ENCODE assay signal across 20 cellular contexts in the genomic region with DNA sequence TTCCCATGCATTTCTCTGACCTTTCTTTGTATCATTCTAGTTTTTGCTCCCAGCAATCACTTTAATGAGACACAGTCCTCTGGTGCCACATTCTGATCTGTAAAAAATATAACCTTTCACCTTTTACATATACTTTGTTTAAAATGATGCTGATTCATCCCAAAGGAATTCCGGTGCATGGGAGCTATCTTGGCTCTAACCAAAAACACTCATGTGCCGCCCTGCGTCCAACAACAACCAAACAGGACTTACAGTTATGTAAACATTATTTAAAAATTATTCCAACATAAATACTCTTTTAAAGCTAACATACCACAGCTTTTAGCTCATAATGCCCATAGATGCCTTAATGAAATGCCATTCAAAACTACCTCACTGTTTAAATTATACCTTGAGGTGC. TPM values are rescaled to one million over a fixed set of nuclear protein-coding genes. Genes with fewer than 3 reads are reported as not detected.
"Had no signal": no experiment of that assay in that cellular context is flagged by ENCODE, and none has a peak within 500 bp of the region (broad histone marks: within the 10 kb centered on the region; RNA-seq: fewer than 3 reads in every experiment).

No MANE protein-coding gene starts in this region.

- H3K27ac Mint-ChIP-seq: activated B cell treated with CpG ODN at 0.5 μM for 24 hours; activated naive CD4-positive, alpha-beta T cell treated with anti-CD3 and anti-CD28 coated beads, Interleukin-2, amount 10 ng/mL, durations not matched to agents 7 days and 5 days; activated T-helper 2 cell treated with anti-CD3 and anti-CD28 coated beads, Interferon-gamma antibody, Interleukin-2, Interleukin-4, amounts not matched to agents 10 μg/mL and 5 μg/mL and 100 μg/mL, durations not matched to agents 14 hours and 24 hours and 36 hours; neural progenitor cell; T-helper 17 cell had no signal

- H3K4me3 ChIP-seq: esophagus squamous epithelium, gastroesophageal sphincter, neural progenitor cell, ovary, sigmoid colon, testis, upper lobe of right lung had no signal

- H3K9me3 Mint-ChIP-seq: activated B cell treated with CpG ODN at 0.5 μM for 24 hours; activated naive CD4-positive, alpha-beta T cell treated with anti-CD3 and anti-CD28 coated beads, Interleukin-2, amount 10 ng/mL, durations not matched to agents 7 days and 5 days; activated T-helper 2 cell treated with anti-CD3 and anti-CD28 coated beads, Interferon-gamma antibody, Interleukin-2, Interleukin-4, amounts not matched to agents 10 μg/mL and 5 μg/mL and 100 μg/mL, durations not matched to agents 14 hours and 24 hours and 36 hours; central memory CD8-positive, alpha-beta T cell; neural progenitor cell had no signal

- H3K4me2 ChIP-seq: neural progenitor cell had no signal

- H3K27ac ChIP-seq: esophagus squamous epithelium, gastroesophageal sphincter, neural progenitor cell, ovary, sigmoid colon, testis, upper lobe of right lung had no signal

- H2AFZ ChIP-seq: neural progenitor cell had no signal

- H3K4me3 Mint-ChIP-seq: activated B cell treated with CpG ODN at 0.5 μM for 24 hours; activated naive CD4-positive, alpha-beta T cell treated with anti-CD3 and anti-CD28 coated beads, Interleukin-2, amount 10 ng/mL, durations not matched to agents 7 days and 5 days; central memory CD8-positive, alpha-beta T cell; neural progenitor cell; T-helper 17 cell had no signal

- H3K36me3 ChIP-seq: esophagus squamous epithelium, gastroesophageal sphincter, neural progenitor cell, ovary, sigmoid colon, upper lobe of right lung had no signal

- H3K4me1 Mint-ChIP-seq: activated B cell treated with CpG ODN at 0.5 μM for 24 hours; activated naive CD4-positive, alpha-beta T cell treated with anti-CD3 and anti-CD28 coated beads, Interleukin-2, amount 10 ng/mL, durations not matched to agents 7 days and 5 days; central memory CD8-positive, alpha-beta T cell; neural progenitor cell; T-helper 17 cell had no signal

- H3K4me1 ChIP-seq: sigmoid colon, testis, upper lobe of right lung had no signal

- H3K27me3 Mint-ChIP-seq: activated B cell treated with CpG ODN at 0.5 μM for 24 hours; activated naive CD4-positive, alpha-beta T cell treated with anti-CD3 and anti-CD28 coated beads, Interleukin-2, amount 10 ng/mL, durations not matched to agents 7 days and 5 days had no signal

- FAIRE-seq: endometrium, kidney, TTC549 had no signal

- DNase-seq: activated B cell treated with CpG ODN at 0.5 μM for 24 hours; activated CD4-positive, alpha-beta T cell treated with anti-CD3 and anti-CD28 coated beads, Interleukin-2, amount 50 U/mL, for 1 hour; activated naive CD4-positive, alpha-beta T cell treated with anti-CD3 and anti-CD28 coated beads, Interleukin-2, amount 10 ng/mL, durations not matched to agents 7 days and 5 days; esophagus squamous epithelium; kidney; left ventricle myocardium superior; ovary; sigmoid colon; stimulated activated CD4-positive, alpha-beta T cell treated with anti-CD3 and anti-CD28 coated beads, Interleukin-2, amount 100 ng/mL, for 24 hours; stimulated activated naive CD4-positive, alpha-beta T cell; T-helper 17 cell; testis; upper lobe of right lung had no signal

- H3K9ac ChIP-seq: neural progenitor cell had no signal

- H3K27me3 ChIP-seq: gastroesophageal sphincter, neural progenitor cell, ovary, sigmoid colon, testis, upper lobe of right lung had no signal

- H3K36me3 Mint-ChIP-seq: activated naive CD4-positive, alpha-beta T cell treated with anti-CD3 and anti-CD28 coated beads, Interleukin-2, amount 10 ng/mL, durations not matched to agents 7 days and 5 days had no signal

- H3K9me3 ChIP-seq: esophagus squamous epithelium, gastroesophageal sphincter, ovary, sigmoid colon, testis, upper lobe of right lung had no signal

RNA-seq across cellular contexts. Expression of a gene that starts 7.7 kb away (rescaled TPM):
- total RNA-seq: activated B cell treated with CpG ODN at 0.5 μM for 24 hours; activated T-helper 2 cell treated with anti-CD3 and anti-CD28 coated beads, Interferon-gamma antibody, Interleukin-2, Interleukin-4, amounts not matched to agents 10 μg/mL and 5 μg/mL and 100 μg/mL, durations not matched to agents 14 hours and 24 hours and 36 hours; esophagus squamous epithelium; gastroesophageal sphincter; kidney; left ventricle myocardium superior; myocyte; ovary; sigmoid colon; T-helper 17 cell; testis; upper lobe of right lung had no signal
- polyA plus RNA-seq: sigmoid colon had no signal
